ENCODE assay signal across 9 cellular contexts in genomic region chr4:23614284-23614892, GRCh38.
DNase-seq lines count a peak whose midpoint lies in the region; ATAC-seq and TF ChIP-seq lines count a peak whose summit lies in the region.
"Had no signal": no experiment of that assay in that cellular context is flagged by ENCODE, and none has a peak within 500 bp of the region (broad histone marks: within the 10 kb centered on the region; RNA-seq: fewer than 3 reads in every experiment).

No MANE protein-coding gene starts in this region.

- H3K27ac ChIP-seq in tibial artery (no peak overlapping the region), substantia nigra (ENCODE audit: low read depth, low read length, poor library complexity, severe bottlenecking) (no peak overlapping the region)
- H3K27ac ChIP-seq: thoracic aorta had no signal

- no peaks in the 10 kb centered on the region for H3K9me3 ChIP-seq in tibial artery
- H3K9me3 ChIP-seq: thoracic aorta had no signal

- H3K36me3 ChIP-seq in GM06990 (ENCODE audit: control insufficient read depth, insufficient read depth, low read length) = no peaks in the 10 kb centered on the region
- H3K36me3 ChIP-seq in tibial artery = no peaks in the 10 kb centered on the region
- H3K36me3 ChIP-seq: thoracic aorta had no signal

- no peak for ATAC-seq in HG03571 (IDR thresholded peaks at IDR 0.05; ENCODE audit: unreplicated experiment)

- DNase-seq in GM06990 (ENCODE audit: extremely low read depth, insufficient read length) (no peak), HuH-7.5 (ENCODE audit: low spot score) (peak; percentile 21), SW480 (ENCODE audit: low spot score) (peak; percentile 64), left kidney (ENCODE audit: low read depth, low spot score) (peak; percentile 2), tibial artery (no peak), substantia nigra (lab: John Stamatoyannopoulos, UW) (no peak)
- DNase-seq in activated effector memory CD4-positive, alpha-beta T cell treated with Interleukin-2 at 50 U/mL for 16 hours = no peak

- no peaks in the 10 kb centered on the region for H3K27me3 ChIP-seq in GM06990 (replicated peaks; ENCODE audit: control insufficient read depth, insufficient read depth, low read length)
- no peaks in the 10 kb centered on the region for H3K27me3 ChIP-seq in tibial artery

- no peak overlapping the region for H3K4me3 ChIP-seq in GM06990 (replicated peaks; ENCODE audit: low read depth, low read length)
- H3K4me3 ChIP-seq in tibial artery = no peak overlapping the region
- H3K4me3 ChIP-seq: thoracic aorta had no signal

- peak; percentile 5 for TF ChIP-seq CTCF in GM06990 (IDR thresholded peaks at IDR 0.05; ENCODE audit: insufficient read depth, low read length, poor library complexity, severe bottlenecking)
- no peak for TF ChIP-seq CTCF in tibial artery (IDR thresholded peaks at IDR 0.05)

- H3K4me1 ChIP-seq in tibial artery = no peaks in the 10 kb centered on the region

- intact Hi-C loops in tibial artery (cut with DNase I; ENCODE audit: low total_unique reads) = no loop called here

Comparison
In these comparisons a context has a peak if more than half of its experiments do, and no peak if none do; other contexts are left out.
1. DNase-seq: peak in HuH-7.5 (single experiment), SW480 (single experiment) and left kidney (single experiment); none in GM06990 (single experiment), tibial artery (0 of 2), substantia nigra (0 of 49) and activated effector memory CD4-positive, alpha-beta T cell treated with Interleukin-2 at 50 U/mL for 16 hours (single experiment).